In the genomic region with DNA sequence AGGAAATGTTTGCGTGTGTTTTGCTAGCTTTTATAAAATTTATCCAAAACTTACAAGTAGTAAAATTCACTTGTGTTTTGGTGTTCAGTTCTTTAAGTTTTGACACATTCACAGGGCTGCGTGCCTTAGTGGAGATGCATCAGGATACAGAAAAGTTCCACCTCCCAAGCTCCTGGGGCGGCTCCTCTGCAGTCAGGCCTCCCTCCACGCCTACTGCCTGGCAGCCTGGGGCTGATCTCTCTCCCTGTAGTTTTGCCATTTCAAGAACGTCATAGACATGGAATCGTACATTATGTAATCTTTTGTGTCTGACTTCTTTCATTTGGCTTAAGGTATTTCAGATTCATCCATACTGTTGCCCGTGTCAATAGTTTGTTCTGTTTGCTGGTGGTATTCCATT, we compare ENCODE assay signal across 1 cellular context.
TF ChIP-seq lines count a peak whose summit lies in the region.

No MANE protein-coding gene starts in this region.

TF ChIP-seq in H1, 55 proteins besides CTCF, POLR2A, EP300 and RAD21:
- TF ChIP-seq CHD2 (IDR thresholded peaks at IDR 0.05; ENCODE audit: low read length) (no peak), YY1 (IDR thresholded peaks at IDR 0.05; ENCODE audit: low read depth, low read length) (no peak), TCF12 (IDR thresholded peaks at IDR 0.05; ENCODE audit: low read depth, low read length) (no peak), EZH2 (IDR thresholded peaks at IDR 0.05; ENCODE audit: low read depth, low read length, severe bottlenecking) (no peak), CBX5 (IDR thresholded peaks at IDR 0.05; ENCODE audit: low read depth, low read length) (no peak), CHD1 (IDR thresholded peaks at IDR 0.05; ENCODE audit: low read depth, low read length) (no peak)
